26 cellular contexts compared by ENCODE assay signal in genomic region chr6:38818691-38819090, GRCh38.
"Had no signal": no experiment of that assay in that cellular context is flagged by ENCODE, and none has a peak within 500 bp of the region (broad histone marks: within the 10 kb centered on the region; RNA-seq: fewer than 3 reads in every experiment).

No MANE protein-coding gene starts in this region.

- H3K4me2 ChIP-seq: neural progenitor cell had no signal

- H3K27me3 ChIP-seq: neural progenitor cell, pancreas, right lobe of liver, sigmoid colon, thyroid gland, tibial nerve, upper lobe of left lung, vagina had no signal

- H3K9me3 ChIP-seq: pancreas, prostate gland, right lobe of liver, sigmoid colon, thoracic aorta, thyroid gland, tibial nerve, upper lobe of left lung, vagina had no signal

- H3K4me1 Mint-ChIP-seq: naive thymus-derived CD4-positive, alpha-beta T cell; natural killer cell; neural progenitor cell; stimulated activated effector memory CD8-positive, alpha-beta T cell treated with anti-CD3 and anti-CD28 coated beads, Interleukin-12 subunit alpha, Interleukin-12 subunit beta, amount 100 ng/mL, for 72 hours; stimulated activated naive CD8-positive, alpha-beta T cell treated with anti-CD3 and anti-CD28 coated beads, Interleukin-15, amount 100 ng/mL, for 72 hours had no signal

- H2AFZ ChIP-seq: neural progenitor cell had no signal

- H3K27ac ChIP-seq: neural progenitor cell, pancreas, prostate gland, right lobe of liver, sigmoid colon, thoracic aorta, thyroid gland, tibial nerve, upper lobe of left lung, vagina had no signal

- H3K27ac Mint-ChIP-seq: naive thymus-derived CD4-positive, alpha-beta T cell; natural killer cell; neural progenitor cell; stimulated activated effector memory CD8-positive, alpha-beta T cell treated with anti-CD3 and anti-CD28 coated beads, Interleukin-12 subunit alpha, Interleukin-12 subunit beta, amount 100 ng/mL, for 72 hours; stimulated activated naive CD8-positive, alpha-beta T cell treated with anti-CD3 and anti-CD28 coated beads, Interleukin-15, amount 100 ng/mL, for 72 hours had no signal

- H3K4me3 ChIP-seq: neural progenitor cell, pancreas, prostate gland, right lobe of liver, sigmoid colon, thoracic aorta, thyroid gland, tibial nerve, upper lobe of left lung, vagina had no signal

- H3K4me1 ChIP-seq: neural progenitor cell, pancreas, right lobe of liver, sigmoid colon, thyroid gland, tibial nerve, upper lobe of left lung, vagina had no signal

- DNase-seq: naive thymus-derived CD4-positive, alpha-beta T cell; natural killer cell; occipital lobe; pancreas; right cardiac atrium; right lobe of liver; sigmoid colon; small intestine; stimulated activated CD4-positive, alpha-beta T cell treated with anti-CD3 and anti-CD28 coated beads, Interleukin-15, amount 100 ng/mL, for 24 hours; stimulated activated CD4-positive, alpha-beta T cell treated with anti-CD3 and anti-CD28 coated beads, Interleukin-2, amount 100 ng/mL, for 24 hours; stimulated activated CD4-positive, alpha-beta T cell treated with anti-CD3 and anti-CD28 coated beads, Interleukin-2, amount 100 ng/mL, for 48 hours; stimulated activated CD4-positive, alpha-beta T cell treated with anti-CD3 and anti-CD28 coated beads, Interleukin-4, amount 100 ng/mL, for 24 hours; stimulated activated naive CD4-positive, alpha-beta T cell; stimulated activated naive CD8-positive, alpha-beta T cell treated with anti-CD3 and anti-CD28 coated beads, Interleukin-15, amount 100 ng/mL, for 72 hours; stimulated activated naive CD8-positive, alpha-beta T cell treated with anti-CD3 and anti-CD28 coated beads, Interleukin-15, Interleukin-2, amounts not matched to agents 100 U/mL and 50 U/mL, for 24 hours; substantia nigra; thyroid gland; trophoblast cell; upper lobe of left lung had no signal

- ATAC-seq: naive thymus-derived CD4-positive, alpha-beta T cell; natural killer cell; pancreas; right cardiac atrium; right lobe of liver; stimulated activated effector memory CD8-positive, alpha-beta T cell treated with anti-CD3 and anti-CD28 coated beads, Interleukin-12 subunit alpha, Interleukin-12 subunit beta, amount 100 ng/mL, for 72 hours; stimulated activated naive CD8-positive, alpha-beta T cell treated with anti-CD3 and anti-CD28 coated beads, Interleukin-15, amount 100 ng/mL, for 72 hours; stimulated activated naive CD8-positive, alpha-beta T cell treated with anti-CD3 and anti-CD28 coated beads, Interleukin-15, Interleukin-2, amounts not matched to agents 100 U/mL and 50 U/mL, for 24 hours had no signal

- H3K9me3 Mint-ChIP-seq: naive thymus-derived CD4-positive, alpha-beta T cell; natural killer cell; nephron; neural progenitor cell; stimulated activated effector memory CD8-positive, alpha-beta T cell treated with anti-CD3 and anti-CD28 coated beads, Interleukin-12 subunit alpha, Interleukin-12 subunit beta, amount 100 ng/mL, for 72 hours; stimulated activated naive CD8-positive, alpha-beta T cell treated with anti-CD3 and anti-CD28 coated beads, Interleukin-15, amount 100 ng/mL, for 72 hours had no signal

- H3K36me3 ChIP-seq: neural progenitor cell, pancreas, prostate gland, right lobe of liver, sigmoid colon, thoracic aorta, thyroid gland, tibial nerve, upper lobe of left lung, vagina had no signal

- H3K4me3 Mint-ChIP-seq: naive thymus-derived CD4-positive, alpha-beta T cell; natural killer cell; nephron; neural progenitor cell; stimulated activated effector memory CD8-positive, alpha-beta T cell treated with anti-CD3 and anti-CD28 coated beads, Interleukin-12 subunit alpha, Interleukin-12 subunit beta, amount 100 ng/mL, for 72 hours; stimulated activated naive CD8-positive, alpha-beta T cell treated with anti-CD3 and anti-CD28 coated beads, Interleukin-15, amount 100 ng/mL, for 72 hours had no signal

- H3K36me3 Mint-ChIP-seq: naive thymus-derived CD4-positive, alpha-beta T cell; natural killer cell; neural progenitor cell; stimulated activated effector memory CD8-positive, alpha-beta T cell treated with anti-CD3 and anti-CD28 coated beads, Interleukin-12 subunit alpha, Interleukin-12 subunit beta, amount 100 ng/mL, for 72 hours had no signal
